In genomic region chr7:155451522-155452239, GRCh38 we compare ENCODE assay signal across 19 cellular contexts. TPM values are rescaled to one million over a fixed set of nuclear protein-coding genes. Genes with fewer than 3 reads are reported as not detected.
"Had no signal": no experiment of that assay in that cellular context is flagged by ENCODE, and none has a peak within 500 bp of the region (broad histone marks: within the 10 kb centered on the region; RNA-seq: fewer than 3 reads in every experiment).

No MANE protein-coding gene starts in this region.

- DNase-seq: activated CD4-positive, alpha-beta T cell treated with anti-CD3 and anti-CD28 coated beads, Interleukin-2, amount 50 U/mL, for 48 hours; activated CD4-positive, CD25-positive, alpha-beta regulatory T cell treated with anti-CD3 and anti-CD28 coated beads, Interleukin-2, amount 50 U/mL, for 72 hours; activated naive CD4-positive, alpha-beta T cell treated with anti-CD3 and anti-CD28 coated beads, Interleukin-2, amount 10 ng/mL, durations not matched to agents 7 days and 5 days; caudate nucleus; colonic mucosa; esophagus squamous epithelium; foreskin fibroblast; hippocampal formation; kidney glomerular epithelial cell; left ventricle myocardium superior; nephron progenitor cell; sigmoid colon; stimulated activated CD4-positive, alpha-beta T cell treated with anti-CD3 and anti-CD28 coated beads, Interleukin-12 subunit alpha, Interleukin-12 subunit beta, amount 100 ng/mL, for 4 hours; stimulated activated CD4-positive, alpha-beta T cell treated with anti-CD3 and anti-CD28 coated beads, Interleukin-2, amount 100 ng/mL, for 24 hours; T-helper 9 cell; upper lobe of right lung had no signal

- FAIRE-seq: endometrium had no signal

- H3K27ac Mint-ChIP-seq: nephron progenitor cell had no signal

- H3K27ac ChIP-seq: colonic mucosa, esophagus squamous epithelium, sigmoid colon, thoracic aorta, upper lobe of right lung had no signal

- ATAC-seq: left ventricle myocardium superior, upper lobe of right lung had no signal

- H3K36me3 ChIP-seq: colonic mucosa, esophagus squamous epithelium, sigmoid colon, thoracic aorta, upper lobe of right lung had no signal

- H3K4me3 Mint-ChIP-seq: activated naive CD4-positive, alpha-beta T cell treated with anti-CD3 and anti-CD28 coated beads, Interleukin-2, amount 10 ng/mL, durations not matched to agents 7 days and 5 days; nephron progenitor cell had no signal

- H3K4me3 ChIP-seq: colonic mucosa, esophagus squamous epithelium, sigmoid colon, thoracic aorta, upper lobe of right lung had no signal

- H3K9me3 Mint-ChIP-seq: activated naive CD4-positive, alpha-beta T cell treated with anti-CD3 and anti-CD28 coated beads, Interleukin-2, amount 10 ng/mL, durations not matched to agents 7 days and 5 days; nephron progenitor cell had no signal

- H3K36me3 Mint-ChIP-seq: activated naive CD4-positive, alpha-beta T cell treated with anti-CD3 and anti-CD28 coated beads, Interleukin-2, amount 10 ng/mL, durations not matched to agents 7 days and 5 days had no signal

- H3K9me3 ChIP-seq: colonic mucosa, esophagus squamous epithelium, sigmoid colon, thoracic aorta, upper lobe of right lung had no signal

RNA-seq across cellular contexts. Expression of gene EN2, which starts 6.2 kb away (rescaled TPM):
- total RNA-seq: colonic mucosa, left ventricle myocardium superior, pulmonary artery endothelial cell, upper lobe of right lung had no signal
- polyA plus RNA-seq: sigmoid colon had no signal
